16 cellular contexts compared by ENCODE assay signal in genomic region chr4:147891476-147892115, GRCh38.
"Had no signal": no experiment of that assay in that cellular context is flagged by ENCODE, and none has a peak within 500 bp of the region (broad histone marks: within the 10 kb centered on the region; RNA-seq: fewer than 3 reads in every experiment).

No MANE protein-coding gene starts in this region.

- H3K4me2 ChIP-seq: smooth muscle cell had no signal

- H3K36me3 Mint-ChIP-seq: stimulated activated memory B cell treated with anti-CD40 and anti-IgM and Interleukin-4, amounts not matched to agents 10 μg/mL and 1 μg/mL and 100 μg/mL, for 72 hours had no signal

- H3K27me3 Mint-ChIP-seq: central memory CD8-positive, alpha-beta T cell; T-helper 17 cell; type B pancreatic cell had no signal

- H3K27me3 ChIP-seq: adrenal gland, body of pancreas, ovary had no signal

- H3K9me3 ChIP-seq: ovary had no signal

- H3K27ac ChIP-seq: adrenal gland, body of pancreas, ovary had no signal

- H3K4me1 Mint-ChIP-seq: central memory CD8-positive, alpha-beta T cell; immature natural killer cell; memory B cell; neural crest cell; stimulated activated memory B cell treated with anti-CD40 and anti-IgM and Interleukin-4, amounts not matched to agents 10 μg/mL and 1 μg/mL and 100 μg/mL, for 72 hours had no signal

- DNase-seq: activated CD4-positive, alpha-beta T cell treated with anti-CD3 and anti-CD28 coated beads, Interleukin-2, amount 50 U/mL, for 1 hour; activated naive CD4-positive, alpha-beta T cell treated with anti-CD3 and anti-CD28 coated beads, Interleukin-2, amount 50 U/mL, for 16 hours; adrenal gland; body of pancreas; dermis blood vessel endothelial cell; immature natural killer cell; left colon; ovary; T-helper 17 cell had no signal

- H3K36me3 ChIP-seq: adrenal gland, ovary had no signal

- H3K4me3 ChIP-seq: adrenal gland, body of pancreas, ovary, smooth muscle cell had no signal

- H3K4me3 Mint-ChIP-seq: central memory CD8-positive, alpha-beta T cell; immature natural killer cell; memory B cell; neural crest cell; stimulated activated memory B cell treated with anti-CD40 and anti-IgM and Interleukin-4, amounts not matched to agents 10 μg/mL and 1 μg/mL and 100 μg/mL, for 72 hours; T-helper 17 cell; type B pancreatic cell had no signal

- H3K27ac Mint-ChIP-seq: activated T-helper 2 cell treated with anti-CD3 and anti-CD28 coated beads, Interferon-gamma antibody, Interleukin-2, Interleukin-4, amounts not matched to agents 10 μg/mL and 5 μg/mL and 100 μg/mL, durations not matched to agents 14 hours and 24 hours and 36 hours; memory B cell; stimulated activated memory B cell treated with anti-CD40 and anti-IgM and Interleukin-4, amounts not matched to agents 10 μg/mL and 1 μg/mL and 100 μg/mL, for 72 hours; T-helper 17 cell; type B pancreatic cell had no signal

- ATAC-seq: body of pancreas; left colon; stimulated activated memory B cell treated with anti-CD40 and anti-IgM and Interleukin-4, amounts not matched to agents 10 μg/mL and 1 μg/mL and 100 μg/mL, for 72 hours; T-helper 17 cell had no signal

- H3K4me1 ChIP-seq: adrenal gland, body of pancreas had no signal
